21 cellular contexts compared by ENCODE assay signal in the genomic region with DNA sequence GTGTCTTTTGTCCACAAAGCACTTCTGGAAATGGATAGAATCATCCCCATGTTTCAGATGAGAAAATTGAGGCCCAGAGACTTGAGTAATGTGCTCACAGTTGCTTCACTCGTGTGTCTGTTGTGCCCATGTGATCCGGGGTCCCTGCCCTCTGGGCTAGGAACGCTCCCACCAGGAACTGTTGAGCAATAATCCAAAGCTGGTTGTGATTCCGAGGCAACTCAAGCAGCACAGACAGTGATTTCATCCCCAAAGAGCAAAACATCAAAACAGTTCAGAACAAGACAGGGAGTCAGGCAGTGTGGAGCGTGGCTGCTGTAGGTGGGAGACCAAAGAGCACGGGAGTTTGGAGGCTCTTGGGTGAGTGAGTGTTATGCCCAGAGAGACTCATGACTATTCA.
A peak's percentile ranks its signal among the peaks of the same experiment; 100 is the strongest.
DNase-seq lines count a peak whose midpoint lies in the region; TF ChIP-seq lines count a peak whose summit lies in the region.
"Had no signal": no experiment of that assay in that cellular context is flagged by ENCODE, and none has a peak within 500 bp of the region (broad histone marks: within the 10 kb centered on the region; RNA-seq: fewer than 3 reads in every experiment).

No MANE protein-coding gene starts in this region.

- H3K36me3 ChIP-seq in hepatocyte (replicated peaks; ENCODE audit: insufficient read depth, low read depth) = no peaks in the 10 kb centered on the region
- no peaks in the 10 kb centered on the region for H3K36me3 ChIP-seq in neural progenitor cell
- H3K36me3 ChIP-seq in left ventricle myocardium inferior = no peaks in the 10 kb centered on the region
- no peaks in the 10 kb centered on the region for H3K36me3 ChIP-seq in ovary

- H3F3A ChIP-seq in neural progenitor cell (ENCODE audit: low read depth) = no peaks in the 10 kb centered on the region

- H3K4me3 ChIP-seq in epithelial cell of proximal tubule (ENCODE audit: low read depth, low read length) (no peak overlapping the region), hepatocyte (no peak overlapping the region), neural progenitor cell (no peak overlapping the region), left ventricle myocardium inferior (no peak overlapping the region), ovary (no peak overlapping the region)
- H3K4me3 ChIP-seq: GM12878 had no signal

- no peak for TF ChIP-seq CTCF in epithelial cell of proximal tubule (conservative IDR thresholded peaks at IDR 0.05; ENCODE audit: low read depth, low read length)
- no peak for TF ChIP-seq CTCF in hepatocyte (IDR thresholded peaks at IDR 0.05; ENCODE audit: poor library complexity)
- TF ChIP-seq CTCF in neural progenitor cell (IDR thresholded peaks at IDR 0.05) = no peak
- no peak for TF ChIP-seq CTCF in left ventricle myocardium inferior (IDR thresholded peaks at IDR 0.05; ENCODE audit: borderline replicate concordance)
- no peak for TF ChIP-seq CTCF in ovary (IDR thresholded peaks at IDR 0.05)

- DNase-seq in amniotic epithelial cell (ENCODE audit: low read depth) = peak; percentile 89
- peak; percentile 92 for DNase-seq in epithelial cell of proximal tubule (ENCODE audit: low read depth)
- DNase-seq in hepatocyte (ENCODE audit: low spot score) = peak; percentile 22
- DNase-seq in neural progenitor cell (ENCODE audit: low spot score) = no peak
- no peak for DNase-seq in NOMO-1 treated with dmso at 0.1 percent for 144 hours (lab: John Stamatoyannopoulos, UW; ENCODE audit: unreplicated experiment)
- no peak for DNase-seq in left ventricle myocardium inferior
- no peak for DNase-seq in ovary
- no peak for DNase-seq in stimulated activated CD4-positive, alpha-beta T cell treated with anti-CD3 and anti-CD28 coated beads, Interleukin-12 subunit alpha, Interleukin-12 subunit beta, amount 100 ng/mL, for 4 hours
- DNase-seq: AML-193; C1 segment of cervical spinal cord; CD8-positive, alpha-beta T cell; DND-41; H9; NCI-H1105; NCI-H146; NCI-H2029 treated with DMSO at 0.1 percent for 48 hours; NCI-H345; NCI-H524; NCI-H774; NK-92 treated with Interleukin-12 subunit alpha and Interleukin-12 subunit beta, amount 100 ng/mL, for 24 hours had no signal

- H3K4me2 ChIP-seq in hepatocyte (no peak overlapping the region), neural progenitor cell (no peak overlapping the region)

- H3K4me1 ChIP-seq in hepatocyte (ENCODE audit: insufficient read depth) (no peaks in the 10 kb centered on the region), neural progenitor cell (no peaks in the 10 kb centered on the region), left ventricle myocardium inferior (peaks cover 10% of the 10 kb centered on the region), ovary (ENCODE audit: insufficient read depth) (no peaks in the 10 kb centered on the region)

- H2AFZ ChIP-seq in hepatocyte (no peak overlapping the region), neural progenitor cell (replicated peaks) (no peak overlapping the region)

- TF ChIP-seq POLR2A in ovary (IDR thresholded peaks at IDR 0.05) = no peak

- TF ChIP-seq EP300 in ovary (IDR thresholded peaks at IDR 0.05) = no peak

- H3K27ac ChIP-seq in hepatocyte (no peak overlapping the region), neural progenitor cell (no peak overlapping the region), left ventricle myocardium inferior (replicated peaks) (no peak overlapping the region), ovary (no peak overlapping the region)

- H4K20me1 ChIP-seq in hepatocyte (ENCODE audit: insufficient read depth, poor library complexity, severe bottlenecking) (no peaks in the 10 kb centered on the region), neural progenitor cell (ENCODE audit: low read depth) (no peaks in the 10 kb centered on the region)

- peaks cover 3% of the 10 kb centered on the region for H3K27me3 Mint-ChIP-seq in neural progenitor cell (ENCODE audit: insufficient read depth, low read depth)

- H3K9me2 ChIP-seq in hepatocyte (replicated peaks; ENCODE audit: insufficient read depth) = no peaks in the 10 kb centered on the region

- H3K4me1 Mint-ChIP-seq in neural progenitor cell = peaks cover 9% of the 10 kb centered on the region
- H3K4me1 Mint-ChIP-seq: H9 had no signal

- H3K9me3 ChIP-seq in hepatocyte (ENCODE audit: low read depth) (no peaks in the 10 kb centered on the region), neural progenitor cell (ENCODE audit: low read depth) (no peaks in the 10 kb centered on the region), left ventricle myocardium inferior (replicated peaks) (no peaks in the 10 kb centered on the region), ovary (no peaks in the 10 kb centered on the region)

- H3K9me3 Mint-ChIP-seq in neural progenitor cell = no peaks in the 10 kb centered on the region
- H3K9me3 Mint-ChIP-seq: CD8-positive, alpha-beta T cell; H9 had no signal

- intact Hi-C loops in left ventricle myocardium inferior (cut with micrococcal nuclease) = no loop called here
- intact Hi-C loops in ovary (cut with DNase I) = no loop called here

- H3K27me3 ChIP-seq in hepatocyte = no peaks in the 10 kb centered on the region
- H3K27me3 ChIP-seq in neural progenitor cell = no peaks in the 10 kb centered on the region
- peaks cover 15% of the 10 kb centered on the region for H3K27me3 ChIP-seq in left ventricle myocardium inferior (ENCODE audit: low read depth)
- no peaks in the 10 kb centered on the region for H3K27me3 ChIP-seq in ovary

- H3K9ac ChIP-seq in neural progenitor cell = no peak overlapping the region

- no peak overlapping the region for H3K4me3 Mint-ChIP-seq in neural progenitor cell
- H3K4me3 Mint-ChIP-seq: CD8-positive, alpha-beta T cell; H9 had no signal

- H3K36me3 Mint-ChIP-seq in neural progenitor cell = no peaks in the 10 kb centered on the region
- H3K36me3 Mint-ChIP-seq: CD8-positive, alpha-beta T cell had no signal

- H3K79me2 ChIP-seq in hepatocyte = no peaks in the 10 kb centered on the region
- no peaks in the 10 kb centered on the region for H3K79me2 ChIP-seq in neural progenitor cell (ENCODE audit: low read depth)

- WGBS in hepatocyte (ENCODE audit: low lambda C conversion rate, missing lambda C conversion rate) = 71% methylated on average over 6 of the region's 6 CpGs
- 47 to 67% (median 61%) methylated on average over 6 of the region's 6 CpGs for WGBS in ovary, 3 donors

- H3K27ac Mint-ChIP-seq in neural progenitor cell = peak overlapping the region; percentile 3
- H3K27ac Mint-ChIP-seq: CD8-positive, alpha-beta T cell; H9 had no signal

Comparison
In these comparisons a context has a peak if more than half of its experiments do, and no peak if none do; other contexts are left out.
1. DNase-seq: peak in amniotic epithelial cell (single experiment), epithelial cell of proximal tubule (single experiment) and hepatocyte (single experiment); none in neural progenitor cell (single experiment), NOMO-1 treated with dmso at 0.1 percent for 144 hours (single experiment), left ventricle myocardium inferior (single experiment), ovary (0 of 5) and stimulated activated CD4-positive, alpha-beta T cell treated with anti-CD3 and anti-CD28 coated beads, Interleukin-12 subunit alpha, Interleukin-12 subunit beta, amount 100 ng/mL, for 4 hours (single experiment).